1 cellular context compared by ENCODE assay signal in the genomic region with DNA sequence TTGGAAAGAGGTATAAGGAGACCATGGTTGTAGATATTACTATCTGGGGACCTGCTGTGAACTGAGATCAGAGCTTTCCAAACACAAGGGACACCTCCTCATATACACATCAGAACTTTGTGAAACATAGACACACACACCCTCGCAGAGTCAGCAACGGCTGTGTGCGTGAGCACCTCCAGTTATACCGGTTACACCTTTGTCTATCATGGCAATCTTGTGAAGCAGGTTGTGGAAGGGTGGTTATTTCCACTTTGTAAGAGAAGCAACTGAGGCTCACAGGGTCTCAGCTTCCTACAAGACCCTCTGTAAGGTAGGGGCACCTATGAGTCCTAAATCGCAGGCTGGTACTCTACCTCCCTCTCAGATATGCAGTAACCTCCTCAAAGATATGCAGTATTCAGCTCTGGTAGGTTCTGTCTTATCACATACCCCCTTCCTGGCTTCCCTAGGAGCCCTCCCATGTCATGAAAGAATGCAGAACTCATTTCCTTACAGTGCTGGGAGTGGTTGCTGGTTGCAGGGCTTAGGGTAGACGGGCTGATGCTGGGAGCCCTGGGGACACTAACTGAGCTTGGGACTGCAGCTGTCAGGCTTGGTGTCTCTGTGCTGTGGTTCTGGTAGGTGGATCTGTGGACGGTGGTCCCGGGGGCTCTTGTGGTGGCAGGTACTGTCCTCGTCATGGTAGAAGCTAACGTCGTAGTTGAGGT.
TF ChIP-seq lines count a peak whose summit lies in the region.

No MANE protein-coding gene starts in this region.

TF ChIP-seq in IMR-90, 13 proteins besides CTCF, POLR2A, EP300 and RAD21:
- TF ChIP-seq NFE2L2 (IDR thresholded peaks at IDR 0.05; ENCODE audit: low read depth, low read length) (no peak), USF2 (IDR thresholded peaks at IDR 0.05; ENCODE audit: low read depth, low read length) (no peak), MAZ (IDR thresholded peaks at IDR 0.05; ENCODE audit: borderline replicate concordance, low read depth, low read length) (no peak), FOS (IDR thresholded peaks at IDR 0.05; ENCODE audit: low read depth, low read length) (no peak), SMC3 (IDR thresholded peaks at IDR 0.05; ENCODE audit: low read depth, low read length) (no peak), CEBPB (IDR thresholded peaks at IDR 0.05; ENCODE audit: low read depth, low read length) (no peak), MAFK (IDR thresholded peaks at IDR 0.05; ENCODE audit: low read depth, low read length) (no peak), RFX5 (IDR thresholded peaks at IDR 0.05; ENCODE audit: low read depth, low read length) (no peak), CHD1 (IDR thresholded peaks at IDR 0.05; ENCODE audit: low read depth, low read length) (no peak)
